ENCODE assay signal across 37 cellular contexts in genomic region chr2:165283342-165283741, GRCh38. TPM values are rescaled to one million over a fixed set of nuclear protein-coding genes. Genes with fewer than 3 reads are reported as not detected.
"Had no signal": no experiment of that assay in that cellular context is flagged by ENCODE, and none has a peak within 500 bp of the region (broad histone marks: within the 10 kb centered on the region; RNA-seq: fewer than 3 reads in every experiment).

No MANE protein-coding gene starts in this region.

- DNase-seq: activated CD4-positive, alpha-beta T cell treated with anti-CD3 and anti-CD28 coated beads for 36 hours; activated CD4-positive, alpha-beta T cell treated with anti-CD3 and anti-CD28 coated beads, Interleukin-2, amount 10 ng/mL, durations not matched to agents 7 days and 5 days; activated CD4-positive, alpha-beta T cell treated with anti-CD3 and anti-CD28 coated beads, Interleukin-2, amount 50 U/mL, for 48 hours; activated CD8-positive, alpha-beta T cell treated with anti-CD3 and anti-CD28 coated beads, Interleukin-2, amount 10 ng/mL, durations not matched to agents 7 days and 5 days; activated gamma-delta T cell treated with Interleukin-2 at 50 U/mL for 16 hours; activated naive CD4-positive, alpha-beta T cell treated with anti-CD3 and anti-CD28 coated beads for 36 hours; activated T-cell treated with anti-CD3 and anti-CD28 coated beads for 4 hours; activated T-cell treated with anti-CD3 and anti-CD28 coated beads, Interleukin-2, amount 50 U/mL, for 4 hours; adrenal gland; central memory CD4-positive, alpha-beta T cell; MG63; NCI-H1048; NCI-H1105 treated with DMSO at 0.1 percent for 48 hours; NCI-H1436; NCI-H1694; NCI-H1930; NCI-H2081 treated with DMSO at 0.1 percent for 48 hours; NCI-H226; NCI-H446 treated with DMSO at 0.1 percent for 48 hours; NCI-H524; NCI-H69; NCI-H82; NK-92 treated with Interleukin-12 subunit alpha and Interleukin-12 subunit beta, amount 100 ng/mL, for 24 hours; PC-9; SIG-M5; T1000 had no signal

- H3K9me3 ChIP-seq: adrenal gland, MG63 had no signal

- H3K27ac ChIP-seq: adrenal gland, PC-9, RWPE1 had no signal

- H3K4me1 ChIP-seq: adrenal gland had no signal

- H3K4me3 ChIP-seq: adrenal gland, K562, MG63, PC-9 had no signal

- ATAC-seq: activated CD4-positive, alpha-beta T cell treated with anti-CD3 and anti-CD28 coated beads for 36 hours; activated CD4-positive, CD25-positive, alpha-beta regulatory T cell treated with anti-CD3 and anti-CD28 coated beads, Interleukin-2, amount 50 U/mL, for 24 hours; activated CD8-positive, alpha-beta T cell treated with anti-CD3 and anti-CD28 coated beads, Interleukin-2, amount 10 ng/mL, durations not matched to agents 7 days and 5 days; activated naive CD4-positive, alpha-beta T cell treated with anti-CD3 and anti-CD28 coated beads, Interleukin-2, amount 50 U/mL, for 72 hours; activated T-cell treated with anti-CD3 and anti-CD28 coated beads, Interleukin-2, amount 50 U/mL, for 4 hours; K562; Right ventricle myocardium inferior; SK-N-SH treated with all-trans-retinoic acid at 6 μM for 48 hours; WTC11 had no signal

- H3K27me3 ChIP-seq: adrenal gland, MG63 had no signal

- H3K36me3 ChIP-seq: adrenal gland, MG63 had no signal

RNA-seq across cellular contexts. Expression of gene SCN2A, which starts 44.1 kb away (rescaled TPM):
- total RNA-seq: activated T-helper 1 cell treated with anti-CD3 and anti-CD28 coated beads, Interleukin-12 subunit alpha, Interleukin-12 subunit beta, Interleukin-2, Interleukin-4 antibody, amounts not matched to agents 30 ng/mL and 10 ng/mL and 1 ng/mL, durations not matched to agents 14 hours and 24 hours and 36 hours; OCI-LY7; SK-MEL-5; T-helper 1 cell treated with Interleukin-12 subunit alpha and Interleukin-12 subunit beta and Interleukin-4 antibody, amounts not matched to agents 30 ng/mL and 1 ng/mL, for 36 hours had no signal
